16 cellular contexts compared by ENCODE assay signal in genomic region chr18:61854578-61854977, GRCh38. TPM values are rescaled to one million over a fixed set of nuclear protein-coding genes. Genes with fewer than 3 reads are reported as not detected.
DNase-seq lines count a peak whose midpoint lies in the region; ATAC-seq and TF ChIP-seq lines count a peak whose summit lies in the region.
"Had no signal": no experiment of that assay in that cellular context is flagged by ENCODE, and none has a peak within 500 bp of the region (broad histone marks: within the 10 kb centered on the region; RNA-seq: fewer than 3 reads in every experiment).

No MANE protein-coding gene starts in this region.

- intact Hi-C loops in stomach (cut with DNase I; ENCODE audit: low total_unique reads): no loop called here

- TF ChIP-seq POLR2A in stomach (IDR thresholded peaks at IDR 0.05): no peak

- H3K4me3 ChIP-seq in fibroblast of the aortic adventitia (ENCODE audit: low read depth, low read length) (no peak overlapping the region), stomach (no peak overlapping the region)
- H3K4me3 ChIP-seq: gastrocnemius medialis, SK-N-MC, skin epidermis, transverse colon had no signal

- peaks cover 24 to 92% (median 56%) of the 10 kb centered on the region in 4 donors for H3K4me1 ChIP-seq in stomach
- H3K4me1 ChIP-seq: transverse colon had no signal

- no peak for ATAC-seq in GM19324 (IDR thresholded peaks at IDR 0.05; ENCODE audit: low FRiP score, unreplicated experiment)
- ATAC-seq: gastrocnemius medialis, natural killer cell had no signal

- no peak for TF ChIP-seq CTCF in fibroblast of the aortic adventitia (IDR thresholded peaks at IDR 0.05; ENCODE audit: insufficient read depth, low read length)
- TF ChIP-seq CTCF in stomach (IDR thresholded peaks at IDR 0.05): no peak

- no peak for TF ChIP-seq EP300 in stomach (IDR thresholded peaks at IDR 0.05)

- H3K9me3 ChIP-seq in stomach: no peaks in the 10 kb centered on the region
- H3K9me3 ChIP-seq: gastrocnemius medialis, transverse colon had no signal

- WGBS in stomach, 5 donors: 10 to 29% (median 21%) methylated on average over 5 of the region's 5 CpGs

- DNase-seq in NCI-H1436 (lab: John Stamatoyannopoulos, UW): peak; percentile 5
- DNase-seq in NCI-H1436 treated with DMSO at 0.1 percent for 48 hours (lab: John Stamatoyannopoulos, UW): no peak
- DNase-seq in SHP77 (lab: John Stamatoyannopoulos, UW): peak; percentile 28 to 52
- peak; percentile 59 for DNase-seq in fibroblast of the aortic adventitia (ENCODE audit: low read depth)
- no peak for DNase-seq in stomach
- no peak for DNase-seq in NCI-H82 treated with DMSO at 0.1 percent for 48 hours (lab: John Stamatoyannopoulos, UW; ENCODE audit: unreplicated experiment)
- DNase-seq in HK-2 (ENCODE audit: unreplicated experiment): no peak
- DNase-seq: activated CD4-positive, CD25-positive, alpha-beta regulatory T cell; activated CD8-positive, alpha-beta memory T cell treated with anti-CD3 and anti-CD28 coated beads, Interleukin-2, amount 50 U/mL, for 4 hours; gastrocnemius medialis; GOT3; natural killer cell; transverse colon had no signal

- peak overlapping the region; percentile 15 to 83 (median 57) for H3K27ac ChIP-seq in stomach
- H3K27ac ChIP-seq: gastrocnemius medialis, SK-N-MC, skin epidermis, transverse colon had no signal

- H3K27me3 ChIP-seq in stomach: no peaks in the 10 kb centered on the region
- H3K27me3 ChIP-seq: gastrocnemius medialis, transverse colon had no signal

- peaks cover 0 to 7% (median 3%) of the 10 kb centered on the region in 4 donors for H3K36me3 ChIP-seq in stomach
- H3K36me3 ChIP-seq: gastrocnemius medialis, transverse colon had no signal

RNA-seq across cellular contexts. Expression of gene RNF152, which starts 38.2 kb away (rescaled TPM):
- 7.3 and 12.8 TPM in 2 replicates for total RNA-seq in fibroblast of the aortic adventitia (ENCODE audit: low replicate concordance)
- 10 to 100 TPM; 15.2 to 99.9 (median 55.2) TPM for total RNA-seq in stomach
- polyA plus RNA-seq in stomach: 1 to 10 TPM; 1.4 to 7.3 (median 6.4) TPM

Comparison
In these comparisons a context has a peak if more than half of its experiments do, and no peak if none do; other contexts are left out.
1. DNase-seq: peak in NCI-H1436 (single experiment), SHP77 (2 of 2) and fibroblast of the aortic adventitia (single experiment); none in NCI-H1436 treated with DMSO at 0.1 percent for 48 hours (single experiment), stomach (single experiment), NCI-H82 treated with DMSO at 0.1 percent for 48 hours (single experiment) and HK-2 (single experiment).